Comparison of ENCODE assay signal across 23 cellular contexts in the genomic region with DNA sequence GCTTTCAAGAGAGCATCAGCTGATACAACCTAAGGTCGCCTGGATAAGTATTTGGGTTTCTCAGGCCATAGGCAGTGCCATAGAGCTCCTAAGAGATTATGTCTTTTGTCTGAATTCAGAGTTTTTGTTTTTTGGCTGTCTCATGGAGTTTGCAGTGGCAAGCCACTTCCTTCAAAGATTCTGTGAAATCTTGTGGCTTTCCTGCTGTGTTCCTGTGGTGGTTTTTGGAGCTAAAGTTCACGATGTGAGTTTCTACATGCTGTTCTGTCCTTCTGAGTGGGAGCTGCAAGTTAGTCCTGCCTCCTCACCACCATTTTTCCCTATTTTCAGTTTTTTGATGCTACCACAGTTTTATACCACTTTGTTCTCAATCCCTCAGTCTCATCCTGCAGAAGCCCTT.
DNase-seq lines count a peak whose midpoint lies in the region; ATAC-seq and TF ChIP-seq lines count a peak whose summit lies in the region.
"Had no signal": no experiment of that assay in that cellular context is flagged by ENCODE, and none has a peak within 500 bp of the region (broad histone marks: within the 10 kb centered on the region; RNA-seq: fewer than 3 reads in every experiment).

No MANE protein-coding gene starts in this region.

- H3K4me1 ChIP-seq in DND-41 (ENCODE audit: insufficient read depth, low read length), result no peaks in the 10 kb centered on the region
- H3K4me1 ChIP-seq in Loucy (ENCODE audit: insufficient read depth, low read length, poor library complexity, severe bottlenecking), result peaks cover 15% of the 10 kb centered on the region
- H3K4me1 ChIP-seq in right atrium auricular region, result no peaks in the 10 kb centered on the region
- H3K4me1 ChIP-seq: breast epithelium, right lobe of liver, vagina had no signal

- TF ChIP-seq CTCF in DND-41 (IDR thresholded peaks at IDR 0.05; ENCODE audit: borderline replicate concordance, extremely low read depth, low read length, poor library complexity, severe bottlenecking), result no peak
- TF ChIP-seq CTCF in Loucy (conservative IDR thresholded peaks at IDR 0.05; ENCODE audit: low read length), result no peak
- TF ChIP-seq CTCF in GM13976 (IDR thresholded peaks at IDR 0.05; ENCODE audit: borderline replicate concordance, control extremely low read depth, extremely low read depth, insufficient read depth, missing control alignments), result no peak
- no peak for TF ChIP-seq CTCF in right atrium auricular region (IDR thresholded peaks at IDR 0.05)
- no peak for TF ChIP-seq CTCF in WTC11 (IDR thresholded peaks at IDR 0.05)

- H3K27me3 Mint-ChIP-seq in T-helper 2 cell treated with Interferon-gamma antibody and Interleukin-4, amounts not matched to agents 5 μg/mL and 100 μg/mL, for 36 hours (ENCODE audit: low read depth), result peaks cover 37% of the 10 kb centered on the region
- H3K27me3 Mint-ChIP-seq in WTC11 (ENCODE audit: low read depth), result no peaks in the 10 kb centered on the region

- H3K9ac ChIP-seq in DND-41 (ENCODE audit: low read depth, low read length) (no peak overlapping the region), Loucy (ENCODE audit: low read depth, low read length, poor library complexity, severe bottlenecking) (no peak overlapping the region)

- no peaks in the 10 kb centered on the region for H3K79me2 ChIP-seq in DND-41 (ENCODE audit: insufficient read depth, low read length)
- H3K79me2 ChIP-seq in Loucy (ENCODE audit: insufficient read depth, low read length), result no peaks in the 10 kb centered on the region

- H3K27ac Mint-ChIP-seq in T-helper 2 cell treated with Interferon-gamma antibody and Interleukin-4, amounts not matched to agents 5 μg/mL and 100 μg/mL, for 36 hours, result no peak overlapping the region
- H3K27ac Mint-ChIP-seq in WTC11, result no peak overlapping the region
- H3K27ac Mint-ChIP-seq: CD4-positive, CD25-positive, alpha-beta regulatory T cell had no signal

- no peak overlapping the region for H3K4me3 ChIP-seq in DND-41 (ENCODE audit: low read depth in 1 of 2, low read length in 2 of 2)
- H3K4me3 ChIP-seq in Loucy (ENCODE audit: low read length, poor library complexity, severe bottlenecking), result no peak overlapping the region
- H3K4me3 ChIP-seq in right atrium auricular region, result no peak overlapping the region
- H3K4me3 ChIP-seq: breast epithelium, right lobe of liver, thoracic aorta, vagina had no signal

- H3F3A ChIP-seq in Loucy (ENCODE audit: low read depth), result no peaks in the 10 kb centered on the region

- in situ Hi-C loops in GM13976 (cut with MboI; ENCODE audit: low sequenced_read_pairs, unreplicated experiment), result no loop called here

- no peaks in the 10 kb centered on the region for H4K20me1 ChIP-seq in DND-41 (ENCODE audit: insufficient read depth, low read length)
- H4K20me1 ChIP-seq in Loucy (ENCODE audit: insufficient read depth, low read length, poor library complexity, severe bottlenecking), result no peaks in the 10 kb centered on the region

- H3K27me3 ChIP-seq in DND-41 (ENCODE audit: insufficient read depth, low read length, poor library complexity) (peaks cover 9% of the 10 kb centered on the region), Loucy (ENCODE audit: insufficient read depth, low read length, poor library complexity, severe bottlenecking) (no peaks in the 10 kb centered on the region), right atrium auricular region (no peaks in the 10 kb centered on the region)
- H3K27me3 ChIP-seq: breast epithelium, right lobe of liver, vagina had no signal

- H3K36me3 ChIP-seq in DND-41 (ENCODE audit: insufficient read depth, low read length) (no peaks in the 10 kb centered on the region), Loucy (ENCODE audit: insufficient read depth, low read length) (no peaks in the 10 kb centered on the region), right atrium auricular region (no peaks in the 10 kb centered on the region)
- H3K36me3 ChIP-seq: breast epithelium, right lobe of liver, thoracic aorta, vagina had no signal

- no peak overlapping the region for H2AFZ ChIP-seq in DND-41 (ENCODE audit: low read depth, low read length)
- no peak overlapping the region for H2AFZ ChIP-seq in Loucy (ENCODE audit: low read length)

- CTCF ChIA-PET in WTC11 (lab: Charles Lee), result interaction anchor here (0.6 to 1.6 kb wide), 2 partner anchors 81 to 355 kb away, joined by 4 to 5 read pairs; no protein-coding TSS in a partner anchor

- no peaks in the 10 kb centered on the region for H3K9me3 Mint-ChIP-seq in T-helper 2 cell treated with Interferon-gamma antibody and Interleukin-4, amounts not matched to agents 5 μg/mL and 100 μg/mL, for 36 hours
- H3K9me3 Mint-ChIP-seq in WTC11, result peaks cover 1% of the 10 kb centered on the region

- DNase-seq in DND-41 (no peak), iris pigment epithelial cell (ENCODE audit: low read depth) (peak; percentile 49), GM13976 (ENCODE audit: low spot score) (no peak), right atrium auricular region (ENCODE audit: low spot score) (no peak), WTC11 (ENCODE audit: low spot score) (no peak)
- DNase-seq in T-helper 2 cell treated with Interferon-gamma antibody and Interleukin-4, amounts not matched to agents 5 μg/mL and 100 μg/mL, for 36 hours (ENCODE audit: low spot score), result no peak
- DNase-seq: activated CD4-positive, alpha-beta T cell treated with anti-CD3 and anti-CD28 coated beads for 1 hour; activated effector memory CD4-positive, alpha-beta T cell treated with anti-CD3 and anti-CD28 coated beads, Interleukin-2, amount 50 U/mL, for 16 hours; CD4-positive, CD25-positive, alpha-beta regulatory T cell; cortex of kidney; GOT3; MM.1S; NCI-H187; right lobe of liver; stimulated activated naive CD4-positive, alpha-beta T cell treated with Interleukin-2 at 50 U/mL for 16 hours; SW 1271 had no signal

- H3K9me2 ChIP-seq in Loucy (replicated peaks; ENCODE audit: low read depth, low read length), result no peaks in the 10 kb centered on the region

- H3K4me3 Mint-ChIP-seq in T-helper 2 cell treated with Interferon-gamma antibody and Interleukin-4, amounts not matched to agents 5 μg/mL and 100 μg/mL, for 36 hours, result peak overlapping the region; percentile 22
- H3K4me3 Mint-ChIP-seq in WTC11, result no peak overlapping the region
- H3K4me3 Mint-ChIP-seq: CD4-positive, CD25-positive, alpha-beta regulatory T cell; IgD-negative memory B cell; neural crest cell had no signal

- ATAC-seq in DND-41 (ENCODE audit: insufficient read depth, low read depth) (peak; percentile 40; the same call in 2 of the 3 replicates), GM18517 (IDR thresholded peaks at IDR 0.05; ENCODE audit: unreplicated experiment) (no peak), WTC11 (no peak)
- ATAC-seq: right lobe of liver had no signal

- H3K9me3 ChIP-seq in DND-41 (ENCODE audit: insufficient read depth, low read length, severe bottlenecking), result no peaks in the 10 kb centered on the region
- no peaks in the 10 kb centered on the region for H3K9me3 ChIP-seq in Loucy (ENCODE audit: insufficient read depth, low read depth, low read length)
- no peaks in the 10 kb centered on the region for H3K9me3 ChIP-seq in right atrium auricular region
- H3K9me3 ChIP-seq: breast epithelium, right lobe of liver, thoracic aorta, vagina had no signal

- H3K36me3 Mint-ChIP-seq in T-helper 2 cell treated with Interferon-gamma antibody and Interleukin-4, amounts not matched to agents 5 μg/mL and 100 μg/mL, for 36 hours (ENCODE audit: low read depth), result no peaks in the 10 kb centered on the region
- no peaks in the 10 kb centered on the region for H3K36me3 Mint-ChIP-seq in WTC11
- H3K36me3 Mint-ChIP-seq: IgD-negative memory B cell had no signal

- POLR2A ChIA-PET in WTC11 (lab: Charles Lee), result no interaction called here

- no peak overlapping the region for H3K27ac ChIP-seq in DND-41 (ENCODE audit: low read length)
- H3K27ac ChIP-seq in right atrium auricular region, result no peak overlapping the region
- H3K27ac ChIP-seq: breast epithelium, right lobe of liver, thoracic aorta, vagina had no signal

- H3K4me1 Mint-ChIP-seq in T-helper 2 cell treated with Interferon-gamma antibody and Interleukin-4, amounts not matched to agents 5 μg/mL and 100 μg/mL, for 36 hours (ENCODE audit: low read depth), result peaks cover 18% of the 10 kb centered on the region
- peaks cover 5% of the 10 kb centered on the region for H3K4me1 Mint-ChIP-seq in WTC11
- H3K4me1 Mint-ChIP-seq: CD4-positive, CD25-positive, alpha-beta regulatory T cell had no signal

- no peak overlapping the region for H3K4me2 ChIP-seq in DND-41 (ENCODE audit: insufficient read depth, low read length)
- peak overlapping the region; percentile 54 for H3K4me2 ChIP-seq in Loucy (ENCODE audit: low read depth, low read length, poor library complexity, severe bottlenecking)

TF ChIP-seq in WTC11, 78 proteins besides CTCF, POLR2A, EP300 and RAD21:
- TF ChIP-seq ESRRA (CRISPR knock-in tag; IDR thresholded peaks at IDR 0.05; ENCODE audit: borderline replicate concordance) (no peak), PRRX2 (CRISPR knock-in tag; IDR thresholded peaks at IDR 0.05) (no peak), OVOL2 (CRISPR knock-in tag; IDR thresholded peaks at IDR 0.05; ENCODE audit: borderline replicate concordance) (no peak)
